Comparison of ENCODE assay signal across 16 cellular contexts in genomic region chr4:114249561-114250356, GRCh38.
DNase-seq lines count a peak whose midpoint lies in the region; ATAC-seq, FAIRE-seq and TF ChIP-seq lines count a peak whose summit lies in the region.
"Had no signal": no experiment of that assay in that cellular context is flagged by ENCODE, and none has a peak within 500 bp of the region (broad histone marks: within the 10 kb centered on the region; RNA-seq: fewer than 3 reads in every experiment).

No MANE protein-coding gene starts in this region.

- no peaks in the 10 kb centered on the region for H3K9me3 ChIP-seq in mammary epithelial cell (replicated peaks; ENCODE audit: insufficient read depth, low read length)
- peaks cover 0 to 13% of the 10 kb centered on the region in 2 donors for H3K9me3 ChIP-seq in breast epithelium
- H3K9me3 ChIP-seq in gastrocnemius medialis: no peaks in the 10 kb centered on the region

- no peak overlapping the region for H2AFZ ChIP-seq in mammary epithelial cell (ENCODE audit: low read depth, low read length)

- in situ Hi-C loops in mammary epithelial cell (cut with MboI; ENCODE audit: low sequenced_read_pairs in 2 of 2): no loop called here
- in situ Hi-C loops in gastrocnemius medialis (cut with MboI; ENCODE audit: low sequenced_read_pairs in 4 of 4): no loop called here

- dilution Hi-C loops in mammary epithelial cell (cut with HindIII; ENCODE audit: low sequenced_read_pairs): no loop called here

- no peaks in the 10 kb centered on the region for H3K79me2 ChIP-seq in mammary epithelial cell (ENCODE audit: insufficient read depth, low read length)

- H3K27ac ChIP-seq in mammary epithelial cell (ENCODE audit: insufficient read depth, low read depth, low read length) (no peak overlapping the region), breast epithelium (no peak overlapping the region), gastrocnemius medialis (no peak overlapping the region)
- H3K27ac ChIP-seq: C4-2B, RWPE1, SK-N-MC had no signal

- BruUV-seq in mammary epithelial cell (replicated peaks; lab: Mats Ljungman, UMichigan): no TSS peak

- H3K4me1 ChIP-seq in mammary epithelial cell (ENCODE audit: insufficient read depth, low read length): peaks cover 13% of the 10 kb centered on the region
- no peaks in the 10 kb centered on the region for H3K4me1 ChIP-seq in breast epithelium
- H3K4me1 ChIP-seq in gastrocnemius medialis: no peaks in the 10 kb centered on the region

- FAIRE-seq in bronchial epithelial cell (lab: Jason Lieb, UNC): no peak

- H4K20me1 ChIP-seq in mammary epithelial cell (ENCODE audit: insufficient read depth, low read length): no peaks in the 10 kb centered on the region

- DNase-seq in mammary epithelial cell (peak; percentile 36), breast epithelium (ENCODE audit: low spot score in 2 of 2) (no peak), bronchial epithelial cell (ENCODE audit: low read depth) (peak; percentile 52), kidney tubule cell (ENCODE audit: low spot score) (peak; percentile 55), NCI-H345 treated with DMSO at 0.1 percent for 48 hours (lab: John Stamatoyannopoulos, UW; ENCODE audit: unreplicated experiment) (no peak), dedifferentiated amniotic fluid mesenchymal stem cell (ENCODE audit: extremely low spot score) (no peak), gastrocnemius medialis (no peak), SK-N-DZ (ENCODE audit: low spot score) (no peak)
- DNase-seq: 8988T, Kasumi-1, NCI-H1417 treated with DMSO at 0.1 percent for 48 hours, NCI-H2029 treated with DMSO at 0.1 percent for 48 hours, NCI-H526 treated with DMSO at 0.1 percent for 48 hours had no signal

- no peak overlapping the region for H3K9ac ChIP-seq in mammary epithelial cell (ENCODE audit: insufficient read depth, low read length)

- H3K4me2 ChIP-seq in mammary epithelial cell (ENCODE audit: insufficient read depth, low read depth, low read length): no peak overlapping the region

- no peak for TF ChIP-seq POLR2A in breast epithelium (IDR thresholded peaks at IDR 0.05)
- no peak for TF ChIP-seq POLR2A in gastrocnemius medialis (IDR thresholded peaks at IDR 0.05)

- WGBS in mammary epithelial cell (ENCODE audit: low coverage, missing lambda C conversion rate): 93% methylated on average over 1 of the region's 1 CpG

- CTCF ChIA-PET in mammary epithelial cell (lab: Charles Lee; ENCODE audit: low non-redundant PET): no interaction called here

- ATAC-seq in gastrocnemius medialis: no peak

- H3K27me3 ChIP-seq in mammary epithelial cell (ENCODE audit: insufficient read depth, low read length) (no peaks in the 10 kb centered on the region), breast epithelium (no peaks in the 10 kb centered on the region), bronchial epithelial cell (ENCODE audit: control insufficient read depth, insufficient read depth, low read length) (no peaks in the 10 kb centered on the region), gastrocnemius medialis (no peaks in the 10 kb centered on the region)

- H3K4me3 ChIP-seq in mammary epithelial cell (replicated peaks in 1 of 3; ENCODE audit: insufficient read depth in 1 of 3, low read depth in 2 of 3, low read length in 3 of 3) (no peak overlapping the region), breast epithelium (no peak overlapping the region), bronchial epithelial cell (ENCODE audit: low read depth, low read length) (no peak overlapping the region), gastrocnemius medialis (no peak overlapping the region)
- H3K4me3 ChIP-seq: SK-N-MC had no signal

- no peaks in the 10 kb centered on the region for H3K36me3 ChIP-seq in mammary epithelial cell (ENCODE audit: insufficient read depth, low read length)
- no peaks in the 10 kb centered on the region for H3K36me3 ChIP-seq in breast epithelium
- no peaks in the 10 kb centered on the region for H3K36me3 ChIP-seq in bronchial epithelial cell (ENCODE audit: control insufficient read depth, insufficient read depth, low read length)
- H3K36me3 ChIP-seq in gastrocnemius medialis: no peaks in the 10 kb centered on the region

- TF ChIP-seq CTCF in mammary epithelial cell (conservative IDR thresholded peaks at IDR 0.05 in 1 of 2, IDR thresholded peaks at IDR 0.05 in 1 of 2; ENCODE audit: extremely low read depth in 1 of 2, insufficient read depth in 1 of 2, low read depth in 1 of 2, low read length in 2 of 2): no peak
- TF ChIP-seq CTCF in breast epithelium (IDR thresholded peaks at IDR 0.05): no peak
- no peak for TF ChIP-seq CTCF in bronchial epithelial cell (IDR thresholded peaks at IDR 0.05; ENCODE audit: insufficient read depth, low read length, severe bottlenecking)
- TF ChIP-seq CTCF in gastrocnemius medialis (IDR thresholded peaks at IDR 0.05 in 4 of 5, conservative IDR thresholded peaks at IDR 0.05 in 1 of 5): no peak

- intact Hi-C loops in mammary epithelial cell (cut with micrococcal nuclease) (no loop called here), breast epithelium (cut with DNase I; ENCODE audit: low total_unique reads) (no loop called here), gastrocnemius medialis (cut with DNase I; ENCODE audit: low total_unique reads) (no loop called here)

Comparison
In these comparisons a context has a peak if more than half of its experiments do, and no peak if none do; other contexts are left out.
1. DNase-seq: peak in mammary epithelial cell (single experiment), bronchial epithelial cell (single experiment) and kidney tubule cell (single experiment); none in breast epithelium (0 of 2), NCI-H345 treated with DMSO at 0.1 percent for 48 hours (single experiment), dedifferentiated amniotic fluid mesenchymal stem cell (single experiment), gastrocnemius medialis (0 of 2) and SK-N-DZ (single experiment).